8 cellular contexts compared by ENCODE assay signal in genomic region chr6:26031595-26032386, GRCh38. TPM values are rescaled to one million over a fixed set of nuclear protein-coding genes. Genes with fewer than 3 reads are reported as not detected.
DNase-seq lines count a peak whose midpoint lies in the region; ATAC-seq and TF ChIP-seq lines count a peak whose summit lies in the region.

No MANE protein-coding gene starts in this region.

- TF ChIP-seq CTCF in GM13976 (IDR thresholded peaks at IDR 0.05; ENCODE audit: borderline replicate concordance, control extremely low read depth, extremely low read depth, insufficient read depth, missing control alignments) (peak; percentile 39), heart right ventricle (IDR thresholded peaks at IDR 0.05) (peak in 4 of 9 donors; percentile 27 to 42 (median 34))

- H3K27ac ChIP-seq in heart right ventricle: peak overlapping the region in 8 of 10 donors; percentile 29 to 91 (median 82)

- ATAC-seq in HG02852 (IDR thresholded peaks at IDR 0.05; ENCODE audit: unreplicated experiment): peak; percentile 48
- peak; percentile 82 to 89 (median 87) for ATAC-seq in heart right ventricle

- DNase-seq in GM13976 (ENCODE audit: low spot score) (peak; percentile 90), NCI-H1417 treated with DMSO at 0.1 percent for 48 hours (lab: John Stamatoyannopoulos, UW) (peak; percentile 91), SW 1271 (lab: John Stamatoyannopoulos, UW) (peak; percentile 99 to 100), amniotic stem cell (lab: John Stamatoyannopoulos, UW) (peak; percentile 95), heart right ventricle (peak; percentile 35 to 91), pons (ENCODE audit: low spot score) (peak; percentile 94), GM19240 (ENCODE audit: insufficient read length, low spot score) (no peak)

- WGBS in heart right ventricle, 2 donors: 1 to 2% methylated on average over 46 of the region's 46 CpGs

- H3K36me3 ChIP-seq in heart right ventricle: no peaks in the 10 kb centered on the region

- H3K4me3 ChIP-seq in heart right ventricle: peak overlapping the region in 9 of 10 donors; percentile 36 to 69 (median 63)

- H3K4me1 ChIP-seq in heart right ventricle: peaks cover 4 to 55% (median 17%) of the 10 kb centered on the region in 9 donors

- in situ Hi-C loops in GM13976 (cut with MboI; ENCODE audit: low sequenced_read_pairs, unreplicated experiment): loop anchor here (10.0 kb wide), 3 partner anchors 173 to 1803 kb away; a partner anchor contains a TSS

- no peaks in the 10 kb centered on the region for H3K9me3 ChIP-seq in heart right ventricle

- intact Hi-C loops in heart right ventricle (cut with DNase I): loop anchor here in 2 of 10 donors (5.0 to 10.0 kb wide), 3 partner anchors 163 to 1113 kb away; a partner anchor contains a TSS

- no peaks in the 10 kb centered on the region for H3K27me3 ChIP-seq in heart right ventricle

RNA-seq across cellular contexts. Expression of gene HFE, which starts 55.4 kb away (rescaled TPM):
- 1 to 10 TPM; 2.4 to 7.7 (median 4.7) TPM for total RNA-seq in heart right ventricle
- polyA plus RNA-seq in heart right ventricle: 1 to 10 TPM; 1.4 to 2.5 TPM
